ENCODE assay signal across 9 cellular contexts in genomic region chr20:34365765-34366213, GRCh38. TPM values are rescaled to one million over a fixed set of nuclear protein-coding genes. Genes with fewer than 3 reads are reported as not detected.
DNase-seq lines count a peak whose midpoint lies in the region; ATAC-seq and TF ChIP-seq lines count a peak whose summit lies in the region.
"Had no signal": no experiment of that assay in that cellular context is flagged by ENCODE, and none has a peak within 500 bp of the region (broad histone marks: within the 10 kb centered on the region; RNA-seq: fewer than 3 reads in every experiment).

No MANE protein-coding gene starts in this region.

- no peak for TF ChIP-seq CTCF in chondrocyte (IDR thresholded peaks at IDR 0.05)
- no peak for TF ChIP-seq CTCF in lower leg skin (IDR thresholded peaks at IDR 0.05)
- TF ChIP-seq CTCF in WERI-Rb-1 (IDR thresholded peaks at IDR 0.05; ENCODE audit: low read depth, low read length) = no peak

- H3K27ac ChIP-seq in WERI-Rb-1 = no peak overlapping the region
- H3K27ac ChIP-seq: skin epidermis had no signal

- no peak for TF ChIP-seq POLR2A in lower leg skin (IDR thresholded peaks at IDR 0.05)

- no peaks in the 10 kb centered on the region for H3K9me3 ChIP-seq in WERI-Rb-1 (ENCODE audit: severe bottlenecking)

- no peak overlapping the region for H3K4me3 ChIP-seq in lower leg skin (ENCODE audit: low read depth, poor library complexity, severe bottlenecking)
- no peak overlapping the region for H3K4me3 ChIP-seq in WERI-Rb-1 (ENCODE audit: low read depth, low read length)
- H3K4me3 ChIP-seq: skin epidermis had no signal

- ATAC-seq in GM19025 (IDR thresholded peaks at IDR 0.05; ENCODE audit: low read depth, unreplicated experiment) = peak; percentile 48
- no peak for ATAC-seq in HG03469 (IDR thresholded peaks at IDR 0.05; ENCODE audit: unreplicated experiment)

- H3K27me3 Mint-ChIP-seq in chondrocyte (ENCODE audit: low read depth) = no peaks in the 10 kb centered on the region

- H3K27me3 ChIP-seq in WERI-Rb-1 (ENCODE audit: insufficient read depth, low read depth, severe bottlenecking) = no peaks in the 10 kb centered on the region

- H3K36me3 ChIP-seq in WERI-Rb-1 = peaks cover 33% of the 10 kb centered on the region

- H3K4me1 Mint-ChIP-seq in chondrocyte (ENCODE audit: low read depth) = peaks cover 54% of the 10 kb centered on the region

- H3K4me3 Mint-ChIP-seq in chondrocyte (ENCODE audit: unreplicated experiment) = peak overlapping the region; percentile 97

- H3K9me3 Mint-ChIP-seq in chondrocyte (ENCODE audit: low read depth) = no peaks in the 10 kb centered on the region

- peak; percentile 15 for DNase-seq in Ammon's horn (ENCODE audit: low spot score)
- DNase-seq in MV-4-11 (lab: John Stamatoyannopoulos, UW) = peak; percentile 99
- no peak for DNase-seq in chondrocyte (ENCODE audit: low spot score)
- no peak for DNase-seq in occipital lobe (lab: John Stamatoyannopoulos, UW)
- DNase-seq in lower leg skin (ENCODE audit: low spot score in 2 of 2) = no peak
- DNase-seq in WERI-Rb-1 = no peak

- intact Hi-C loops in lower leg skin (cut with DNase I; ENCODE audit: low total_unique reads) = no loop called here

- peaks cover 32% of the 10 kb centered on the region for H3K36me3 Mint-ChIP-seq in chondrocyte (ENCODE audit: low read depth)

- H3K27ac Mint-ChIP-seq in chondrocyte (ENCODE audit: unreplicated experiment) = peak overlapping the region; percentile 99

- 68 to 71% methylated on average over 3 of the region's 3 CpGs for WGBS in lower leg skin, 2 donors

RNA-seq across cellular contexts. Expression of gene ITCH, which starts 2.7 kb away (rescaled TPM):
- 58.2 to 96.9 TPM (median 84.8 TPM) in 3 replicates for total RNA-seq in chondrocyte
- total RNA-seq in occipital lobe = 110 TPM
- 10 to 100 TPM; 40.7 to 59.3 (median 45.9) TPM for total RNA-seq in lower leg skin

Comparison
In these comparisons a context has a peak if more than half of its experiments do, and no peak if none do; other contexts are left out.
1. DNase-seq: peak in Ammon's horn (single experiment) and MV-4-11 (single experiment); none in chondrocyte (single experiment), occipital lobe (single experiment), lower leg skin (0 of 2) and WERI-Rb-1 (single experiment).